In genomic region chr11:72430743-72431570, GRCh38 we compare ENCODE assay signal across 10 cellular contexts. TPM values are rescaled to one million over a fixed set of nuclear protein-coding genes. Genes with fewer than 3 reads are reported as not detected.
DNase-seq lines count a peak whose midpoint lies in the region; ATAC-seq and TF ChIP-seq lines count a peak whose summit lies in the region.
"Had no signal": no experiment of that assay in that cellular context is flagged by ENCODE, and none has a peak within 500 bp of the region (broad histone marks: within the 10 kb centered on the region; RNA-seq: fewer than 3 reads in every experiment).

No MANE protein-coding gene starts in this region.

- intact Hi-C loops in Right ventricle myocardium superior (cut with DNase I), result no loop called here
- intact Hi-C loops in prostate gland (cut with DNase I), result loop anchor here (10.0 kb wide), 1 partner anchor 316 kb away; the partner anchor contains the start of gene ANAPC15

- 39% methylated on average over 6 of the region's 6 CpGs for WGBS in prostate gland

- POLR2A ChIA-PET in HEK293 (lab: Yijun Ruan, JAX), result interaction anchor here (0.7 to 1.8 kb wide), 8 partner anchors 9 to 406 kb away, joined by 3 to 7 read pairs (median 4); no protein-coding TSS in a partner anchor

- peak; percentile 67; the same call in 1 of the 2 replicates for TF ChIP-seq CTCF in HEK293 (tag by site-specific recombination; IDR thresholded peaks at IDR 0.05)
- peak; percentile 87 for TF ChIP-seq CTCF in OCI-LY3 (IDR thresholded peaks at IDR 0.05; ENCODE audit: low read depth, low read length)
- TF ChIP-seq CTCF in prostate gland (IDR thresholded peaks at IDR 0.05), result peak; percentile 36 to 81 (median 70)

- peak overlapping the region; percentile 37 for H3K4me3 Mint-ChIP-seq in activated naive CD4-positive, alpha-beta T cell treated with anti-CD3 and anti-CD28 coated beads, Interleukin-2, amount 50 U/mL, for 24 hours

- H3K36me3 ChIP-seq in HEK293 (ENCODE audit: control insufficient read depth in 2 of 2, insufficient read depth in 1 of 2, low read length in 2 of 2), result peaks cover 0 to 43% of the 10 kb centered on the region in 2 experiments; a peak in 1 of 3 replicates
- peaks cover 26% of the 10 kb centered on the region for H3K36me3 ChIP-seq in OCI-LY3 (replicated peaks; ENCODE audit: low read depth, low read length)
- H3K36me3 ChIP-seq in prostate gland, result no peaks in the 10 kb centered on the region

- H3K27ac ChIP-seq in HEK293 (ENCODE audit: extremely low read depth, low read depth, low read length) (no peak overlapping the region), OCI-LY3 (ENCODE audit: low read length) (no peak overlapping the region), prostate gland (no peak overlapping the region)
- H3K27ac ChIP-seq: SK-N-MC had no signal

- peaks cover 16% of the 10 kb centered on the region for H3K79me2 ChIP-seq in OCI-LY3 (ENCODE audit: low read length)

- H2AFZ ChIP-seq in OCI-LY3 (ENCODE audit: low read depth, low read length), result no peak overlapping the region

- H3K4me2 ChIP-seq in OCI-LY3 (ENCODE audit: low read length), result no peak overlapping the region

- peaks cover 38% of the 10 kb centered on the region for H3K4me1 Mint-ChIP-seq in activated naive CD4-positive, alpha-beta T cell treated with anti-CD3 and anti-CD28 coated beads, Interleukin-2, amount 50 U/mL, for 24 hours

- no peaks in the 10 kb centered on the region for H3K9me3 Mint-ChIP-seq in activated naive CD4-positive, alpha-beta T cell treated with anti-CD3 and anti-CD28 coated beads, Interleukin-2, amount 50 U/mL, for 24 hours

- H3K27ac Mint-ChIP-seq in activated naive CD4-positive, alpha-beta T cell treated with anti-CD3 and anti-CD28 coated beads, Interleukin-2, amount 50 U/mL, for 24 hours, result no peak overlapping the region

- CTCF ChIA-PET in HEK293 (lab: Yijun Ruan, JAX), result interaction anchor here (0.5 to 5.8 kb wide), 78 partner anchors 9 to 631 kb away, joined by 3 to 76 read pairs (median 4); no protein-coding TSS in a partner anchor

- H3K9me3 ChIP-seq in HEK293 (ENCODE audit: control insufficient read depth, insufficient read depth, low read depth, low read length), result no peaks in the 10 kb centered on the region
- H3K9me3 ChIP-seq in OCI-LY3 (ENCODE audit: insufficient read depth, low read length), result no peaks in the 10 kb centered on the region
- H3K9me3 ChIP-seq in prostate gland, result no peaks in the 10 kb centered on the region

- H3K4me1 ChIP-seq in HEK293 (ENCODE audit: control insufficient read depth, insufficient read depth, low read length), result no peaks in the 10 kb centered on the region
- H3K4me1 ChIP-seq in OCI-LY3 (ENCODE audit: low read length), result 0 out of 2 replicates have a peak, but pooled peaks cover 7% of the 10 kb centered on the region
- no peaks in the 10 kb centered on the region for H3K4me1 ChIP-seq in prostate gland (replicated peaks)

- DNase-seq in COR-L47 (lab: John Stamatoyannopoulos, UW), result peak; percentile 55
- DNase-seq in Right ventricle myocardium superior, result no peak
- DNase-seq in prostate gland (ENCODE audit: low spot score), result peak; percentile 38
- no peak for DNase-seq in mucosa of gallbladder (ENCODE audit: low spot score)

- H3K27me3 Mint-ChIP-seq in activated naive CD4-positive, alpha-beta T cell treated with anti-CD3 and anti-CD28 coated beads, Interleukin-2, amount 50 U/mL, for 24 hours, result no peaks in the 10 kb centered on the region

- H3K9ac ChIP-seq in OCI-LY3 (ENCODE audit: low read length), result no peak overlapping the region

- H3K27me3 ChIP-seq in OCI-LY3 (ENCODE audit: low read depth, low read length) (no peaks in the 10 kb centered on the region), prostate gland (replicated peaks; ENCODE audit: insufficient read depth) (no peaks in the 10 kb centered on the region)

- H4K20me1 ChIP-seq in OCI-LY3 (ENCODE audit: insufficient read depth, low read length), result no peaks in the 10 kb centered on the region

- H3K4me3 ChIP-seq in HEK293 (ENCODE audit: low read depth, low read length) (no peak overlapping the region), OCI-LY3 (ENCODE audit: low read length) (no peak overlapping the region), prostate gland (no peak overlapping the region)
- H3K4me3 ChIP-seq: SK-N-MC, skin epidermis had no signal

- peaks cover 5% of the 10 kb centered on the region for H3K36me3 Mint-ChIP-seq in activated naive CD4-positive, alpha-beta T cell treated with anti-CD3 and anti-CD28 coated beads, Interleukin-2, amount 50 U/mL, for 24 hours

- ATAC-seq in Right ventricle myocardium superior (ENCODE audit: poor library complexity), result peak; percentile 32
- no peak for ATAC-seq in GM21786 (IDR thresholded peaks at IDR 0.05; ENCODE audit: unreplicated experiment)

- TF ChIP-seq POLR2A in prostate gland (IDR thresholded peaks at IDR 0.05), result no peak

TF ChIP-seq in HEK293, 187 proteins besides CTCF, POLR2A, EP300 and RAD21:
- TF ChIP-seq ZNF529 (tag by site-specific recombination; IDR thresholded peaks at IDR 0.05; ENCODE audit: insufficient replicate concordance), result no peak
- TF ChIP-seq ZNF654 (tag by site-specific recombination; IDR thresholded peaks at IDR 0.05; ENCODE audit: low read depth), result peak; percentile 78
- peak; percentile 60; the same call in 1 of the 2 replicates for TF ChIP-seq TRIM28 (IDR thresholded peaks at IDR 0.05; ENCODE audit: borderline replicate concordance, low read length)
- peak; percentile 16; the same call in 1 of the 2 replicates for TF ChIP-seq ZSCAN30 (tag by site-specific recombination; IDR thresholded peaks at IDR 0.05)
- TF ChIP-seq SCRT2 (tag by site-specific recombination; IDR thresholded peaks at IDR 0.05), result peak; percentile 56; the same call in 1 of the 2 replicates
- no peak for TF ChIP-seq ZIC2 (tag by site-specific recombination; IDR thresholded peaks at IDR 0.05)
TF ChIP-seq in HEK293: peak in this region for 4.

RNA-seq across cellular contexts. Expression of gene CLPB, which starts 3.4 kb away (rescaled TPM):
- total RNA-seq in Right ventricle myocardium superior, result 16.1 TPM
- 10 to 100 TPM; 14.9 to 47.0 TPM for total RNA-seq in prostate gland
- total RNA-seq in mucosa of gallbladder, result 21.6 TPM

Comparison
In these comparisons a context has a peak if more than half of its experiments do, and no peak if none do; other contexts are left out.
1. DNase-seq: peak in COR-L47 (single experiment) and prostate gland (single experiment); none in Right ventricle myocardium superior (single experiment) and mucosa of gallbladder (single experiment).
2. Peak in every context shown above with its lines, with median percentiles within 50 percentile points of each other: CTCF ChIP-seq.